In the genomic region with DNA sequence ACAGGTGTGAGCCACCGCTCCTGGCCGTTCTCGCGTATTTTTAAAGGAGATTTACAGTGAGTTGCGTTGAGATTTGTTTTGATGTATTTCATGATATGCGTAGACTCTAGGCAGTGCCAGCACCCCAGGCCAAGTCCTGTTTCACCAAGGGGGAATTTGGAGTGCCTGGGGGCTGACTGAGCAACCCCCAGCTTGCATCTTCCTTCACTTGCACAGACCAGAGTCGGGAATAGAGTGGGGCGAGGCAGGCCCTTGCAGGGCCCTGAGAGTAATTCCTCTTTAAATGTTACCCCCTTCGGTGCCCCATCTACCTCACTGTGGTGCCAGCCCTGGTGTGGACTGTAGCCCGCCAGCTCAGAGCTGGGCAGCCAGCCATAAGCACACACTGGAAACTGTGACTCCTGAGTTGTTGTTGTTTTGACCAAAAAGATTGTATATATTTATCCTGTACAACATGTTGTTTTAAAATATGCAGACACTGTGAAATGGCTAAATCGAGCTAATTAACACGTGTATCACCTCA, we compare ENCODE assay signal across 17 cellular contexts.
"Had no signal": no experiment of that assay in that cellular context is flagged by ENCODE, and none has a peak within 500 bp of the region (broad histone marks: within the 10 kb centered on the region; RNA-seq: fewer than 3 reads in every experiment).

No MANE protein-coding gene starts in this region.

- H3K4me3 Mint-ChIP-seq: nephron, type B pancreatic cell had no signal

- ATAC-seq: esophagus mucosa, left lung, psoas muscle had no signal

- H3K27ac ChIP-seq: coronary artery, heart right ventricle, left lung, parathyroid adenoma, psoas muscle, stomach, thoracic aorta, uterus had no signal

- H3K27me3 ChIP-seq: uterus had no signal

- H3K36me3 ChIP-seq: heart right ventricle, left lung, stomach, thoracic aorta, uterus had no signal

- DNase-seq: caudate nucleus; effector CD8-positive, alpha-beta T cell; heart right ventricle; islet precursor cell; mesendoderm; occipital lobe; psoas muscle; retina; stomach; uterus had no signal

- H3K36me3 Mint-ChIP-seq: type B pancreatic cell had no signal

- H3K27ac Mint-ChIP-seq: nephron, type B pancreatic cell had no signal

- H3K4me1 ChIP-seq: left lung, parathyroid adenoma, psoas muscle, stomach, uterus had no signal

- H3K4me3 ChIP-seq: coronary artery, heart right ventricle, left lung, psoas muscle, stomach, thoracic aorta, uterus had no signal

- H3K9me3 ChIP-seq: heart right ventricle, left lung, psoas muscle, stomach, thoracic aorta, uterus had no signal
